ENCODE assay signal across 18 cellular contexts in the genomic region with DNA sequence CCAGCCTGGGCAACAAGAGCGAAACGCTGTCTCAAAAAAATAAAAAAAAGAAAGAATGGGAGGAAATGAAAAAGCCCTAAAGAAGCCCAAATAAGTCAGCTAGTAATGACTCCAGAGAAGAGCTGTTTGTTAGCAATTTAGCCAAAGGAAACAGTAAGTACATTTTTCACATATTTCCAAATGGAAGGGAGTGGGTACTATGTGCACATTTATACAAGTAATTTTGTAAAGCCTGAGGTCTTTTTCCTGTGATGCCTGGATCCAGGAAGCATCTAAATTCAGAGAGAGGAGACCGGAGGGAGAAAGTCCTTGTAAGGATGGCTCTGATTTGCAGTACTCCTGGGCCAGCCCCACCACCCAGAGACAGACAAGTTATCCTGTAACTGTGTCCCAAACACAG. TPM values are rescaled to one million over a fixed set of nuclear protein-coding genes. Genes with fewer than 3 reads are reported as not detected.
DNase-seq lines count a peak whose midpoint lies in the region; ATAC-seq, FAIRE-seq and TF ChIP-seq lines count a peak whose summit lies in the region.
"Had no signal": no experiment of that assay in that cellular context is flagged by ENCODE, and none has a peak within 500 bp of the region (broad histone marks: within the 10 kb centered on the region; RNA-seq: fewer than 3 reads in every experiment).

No MANE protein-coding gene starts in this region.

- H3K4me2 ChIP-seq in HepG2 (ENCODE audit: low read depth, low read length), result peak overlapping the region; percentile 8; the same call in 1 of the 2 replicates

- WGBS in HepG2 (ENCODE audit: low lambda C conversion rate), result 84% methylated on average over 3 of the region's 3 CpGs

- POLR2A ChIA-PET in HepG2 (lab: Yijun Ruan, JAX), result interaction anchor here (2.8 kb wide), 1 partner anchor 71 kb away, joined by 37 read pairs; a partner anchor contains a TSS

- H3K36me3 Mint-ChIP-seq in chondrocyte (ENCODE audit: low read depth), result peaks cover 1% of the 10 kb centered on the region
- H3K36me3 Mint-ChIP-seq: CD4-positive, alpha-beta memory T cell had no signal

- no peak overlapping the region for H3K9ac ChIP-seq in HepG2 (ENCODE audit: insufficient read depth, low read depth, low read length)

- no peak overlapping the region for H3K4me3 ChIP-seq in HepG2 (replicated peaks in 1 of 3; ENCODE audit: insufficient read depth in 1 of 3, low read depth in 2 of 3, low read length in 3 of 3)
- H3K4me3 ChIP-seq: HAP-1 had no signal

- no peak for DNase-seq in chondrocyte (ENCODE audit: low spot score)
- DNase-seq in HepG2 (ENCODE audit: low spot score), result no peak
- DNase-seq in pulmonary artery endothelial cell (ENCODE audit: low read depth, low spot score), result peak; percentile 20
- no peak for DNase-seq in Ammon's horn (ENCODE audit: low spot score)
- DNase-seq in NCI-H1105 (lab: John Stamatoyannopoulos, UW), result no peak
- DNase-seq in AG08395 (ENCODE audit: low spot score), result no peak
- DNase-seq: Calu3; CD4-positive, alpha-beta memory T cell; DMS53; NCI-H187; NCI-H345; NCI-H526 treated with DMSO at 0.1 percent for 48 hours; RPMI8226; SIG-M5 had no signal

- FAIRE-seq in HepG2 (lab: Jason Lieb, UNC), result no peak

- peaks cover 18% of the 10 kb centered on the region for H3K4me1 ChIP-seq in HepG2 (ENCODE audit: insufficient read depth, low read length)
- H3K4me1 ChIP-seq: HAP-1 had no signal

- H4K20me1 ChIP-seq in HepG2 (ENCODE audit: insufficient read depth, low read length), result no peaks in the 10 kb centered on the region

- ATAC-seq in HepG2, result no peak
- no peak for ATAC-seq in GM18520 (IDR thresholded peaks at IDR 0.05; ENCODE audit: unreplicated experiment)

- TF ChIP-seq POLR2A in HepG2 (IDR thresholded peaks at IDR 0.05; ENCODE audit: insufficient read depth in 1 of 2, low read depth in 2 of 2, low read length in 2 of 2), result no peak

- in situ Hi-C loops in HepG2 (cut with HindIII; ENCODE audit: extremely low pct_ligation_motif_present, low pct_unique_long_range_greater_than_20kb), result no loop called here

- no peaks in the 10 kb centered on the region for H3K36me3 ChIP-seq in HepG2 (replicated peaks in 1 of 2; ENCODE audit: control insufficient read depth in 1 of 2, insufficient read depth in 2 of 2, low read length in 2 of 2)
- H3K36me3 ChIP-seq: HAP-1 had no signal

- H3K27me3 ChIP-seq in HepG2 (ENCODE audit: control insufficient read depth in 1 of 2, insufficient read depth in 2 of 2, low read length in 2 of 2), result peaks cover 2 to 11% of the 10 kb centered on the region in 2 experiments; a peak in 3 of 5 replicates

- H3K4me1 Mint-ChIP-seq in chondrocyte (ENCODE audit: low read depth), result peaks cover 17% of the 10 kb centered on the region

- intact Hi-C loops in HepG2 (cut with micrococcal nuclease; ENCODE audit: unreplicated experiment), result no loop called here

- no peaks in the 10 kb centered on the region for H3K9me3 Mint-ChIP-seq in chondrocyte (ENCODE audit: low read depth)

- no peaks in the 10 kb centered on the region for H3K79me2 ChIP-seq in HepG2 (ENCODE audit: insufficient read depth, low read length)

- H3K27ac ChIP-seq in HepG2 (ENCODE audit: extremely low read length, insufficient read depth, low read length), result no peak overlapping the region

- TF ChIP-seq RAD21 in HepG2 (CRISPR knock-in tag; IDR thresholded peaks at IDR 0.05), result no peak

- H2AFZ ChIP-seq in HepG2 (ENCODE audit: low read length), result no peak overlapping the region

- peak overlapping the region; percentile 28 for H3K27ac Mint-ChIP-seq in chondrocyte (ENCODE audit: unreplicated experiment)
- H3K27ac Mint-ChIP-seq: CD4-positive, alpha-beta memory T cell had no signal

- no peaks in the 10 kb centered on the region for H3K9me3 ChIP-seq in HepG2 (ENCODE audit: low read length)
- H3K9me3 ChIP-seq: HAP-1 had no signal

- no TSS peak for BruUV-seq in HepG2 (replicated peaks; lab: Mats Ljungman, UMichigan)

- H3K4me3 Mint-ChIP-seq in chondrocyte (ENCODE audit: unreplicated experiment), result no peak overlapping the region
- H3K4me3 Mint-ChIP-seq: CD4-positive, alpha-beta memory T cell had no signal

- CTCF ChIA-PET in HepG2 (lab: Yijun Ruan, JAX; ENCODE audit: low intra/inter-chr PET ratio, low total read pairs), result no interaction called here

- H3K27me3 Mint-ChIP-seq in chondrocyte (ENCODE audit: low read depth), result peaks cover 2% of the 10 kb centered on the region

- no peak for TF ChIP-seq CTCF in chondrocyte (IDR thresholded peaks at IDR 0.05)
- TF ChIP-seq CTCF in HepG2 (CRISPR knock-in tag; IDR thresholded peaks at IDR 0.05), result no peak

- TF ChIP-seq EP300 in HepG2 (IDR thresholded peaks at IDR 0.05; ENCODE audit: low read depth in 2 of 2, low read length in 2 of 2) (no peak), HepG2 (CRISPR knock-in tag; IDR thresholded peaks at IDR 0.05; ENCODE audit: borderline replicate concordance) (no peak)

TF ChIP-seq in HepG2, 621 proteins besides CTCF, POLR2A, EP300 and RAD21:
- no peak for TF ChIP-seq FOXC1 (CRISPR knock-in tag; IDR thresholded peaks at IDR 0.05; ENCODE audit: borderline replicate concordance)
- TF ChIP-seq ZNF232 (CRISPR knock-in tag; IDR thresholded peaks at IDR 0.05; ENCODE audit: borderline replicate concordance), result no peak
- TF ChIP-seq NFE2L2 (IDR thresholded peaks at IDR 0.05; ENCODE audit: low read length), result no peak
- TF ChIP-seq HOXA3 (CRISPR knock-in tag; IDR thresholded peaks at IDR 0.05), result no peak
- no peak for TF ChIP-seq DR1 (CRISPR knock-in tag; IDR thresholded peaks at IDR 0.05)
- no peak for TF ChIP-seq SMAD3 (CRISPR knock-in tag; IDR thresholded peaks at IDR 0.05)

RNA-seq across cellular contexts. Expression of a gene that starts 14.7 kb away (rescaled TPM):
- total RNA-seq in chondrocyte (not detected in 3 replicates), HepG2 (2016; rRNA removed; fragmentation: Illumina TruSeq; extraction: Trizol) (0.28 and 0.29 TPM in 2 replicates), pulmonary artery endothelial cell (0.95 and 1.5 TPM in 2 replicates)
- not detected in 2 replicates for total RNA-seq in HepG2 (2016; cell fraction: cytosol; rRNA removed; fragmentation: Illumina TruSeq; extraction: Trizol; ENCODE audit: low read depth)
- not detected in 2 replicates for total RNA-seq in HepG2 (2016; cell fraction: insoluble cytoplasmic fraction; rRNA removed; fragmentation: Illumina TruSeq; extraction: Trizol)
- 0.12 and 0.17 TPM in 2 replicates for total RNA-seq in HepG2 (2016; cell fraction: membrane; rRNA removed; fragmentation: Illumina TruSeq; extraction: Trizol)
- total RNA-seq in HepG2 (2016; cell fraction: nucleus; rRNA removed; fragmentation: Illumina TruSeq; extraction: Trizol), result not detected in 2 replicates
- 0.22 and 0.53 TPM in 2 replicates for polyA plus RNA-seq in HepG2 (2011; rRNA removed)
- 0.17 and 0.32 TPM in 2 replicates for polyA plus RNA-seq in HepG2 (2011; cell fraction: cytosol; rRNA removed)
- 0.14 TPM in 2 replicates for polyA plus RNA-seq in HepG2 (2011; cell fraction: nucleus; rRNA removed)
- 0.83 and 1.6 TPM in 2 replicates for polyA plus RNA-seq in HepG2 (2012)
- 0.16 and 0.26 TPM in 2 replicates for polyA plus RNA-seq in HepG2 (2016; cell fraction: cytosol; fragmentation: Illumina TruSeq; extraction: Trizol; ENCODE audit: low read depth)
- 0.24 TPM in 1 of 2 replicates, not detected in the other for polyA plus RNA-seq in HepG2 (2016; cell fraction: insoluble cytoplasmic fraction; fragmentation: Illumina TruSeq; extraction: Trizol; ENCODE audit: low read depth)
- polyA plus RNA-seq in HepG2 (2016; cell fraction: membrane; fragmentation: Illumina TruSeq; extraction: Trizol; ENCODE audit: low read depth), result 0.18 and 0.47 TPM in 2 replicates
- polyA plus RNA-seq in HepG2 (2016; cell fraction: nucleus; fragmentation: Illumina TruSeq; extraction: Trizol; ENCODE audit: insufficient read depth, low read depth), result not detected in 2 replicates
- polyA minus RNA-seq in HepG2 (2011; rRNA and poly(A)+ RNA removed; ENCODE audit: low replicate concordance), result 0.23 TPM in 1 of 2 replicates, not detected in the other
- not detected in 2 replicates for polyA minus RNA-seq in HepG2 (2011; cell fraction: cytosol; rRNA and poly(A)+ RNA removed)
- polyA minus RNA-seq in HepG2 (2011; cell fraction: nucleus; rRNA and poly(A)+ RNA removed), result not detected in 2 replicates
- total RNA-seq: HT1080 had no signal

RNA-seq across cellular contexts. Expression of a gene that starts 31.0 kb away (rescaled TPM):
- total RNA-seq in chondrocyte (not detected in 3 replicates), HepG2 (2016; rRNA removed; fragmentation: Illumina TruSeq; extraction: Trizol) (not detected in 2 replicates), pulmonary artery endothelial cell (not detected in 2 replicates)
- not detected in 2 replicates for total RNA-seq in HepG2 (2016; cell fraction: cytosol; rRNA removed; fragmentation: Illumina TruSeq; extraction: Trizol; ENCODE audit: low read depth)
- total RNA-seq in HepG2 (2016; cell fraction: insoluble cytoplasmic fraction; rRNA removed; fragmentation: Illumina TruSeq; extraction: Trizol), result not detected in 2 replicates
- total RNA-seq in HepG2 (2016; cell fraction: membrane; rRNA removed; fragmentation: Illumina TruSeq; extraction: Trizol), result not detected in 2 replicates
- not detected in 2 replicates for total RNA-seq in HepG2 (2016; cell fraction: nucleus; rRNA removed; fragmentation: Illumina TruSeq; extraction: Trizol)
- polyA plus RNA-seq in HepG2 (2011; rRNA removed), result not detected in 2 replicates
- polyA plus RNA-seq in HepG2 (2011; cell fraction: cytosol; rRNA removed), result not detected in 2 replicates
- polyA plus RNA-seq in HepG2 (2011; cell fraction: nucleus; rRNA removed), result not detected in 2 replicates
- 0.11 TPM in 1 of 2 replicates, not detected in the other for polyA plus RNA-seq in HepG2 (2012)
- polyA plus RNA-seq in HepG2 (2016; cell fraction: cytosol; fragmentation: Illumina TruSeq; extraction: Trizol; ENCODE audit: low read depth), result not detected in 2 replicates
- not detected in 2 replicates for polyA plus RNA-seq in HepG2 (2016; cell fraction: insoluble cytoplasmic fraction; fragmentation: Illumina TruSeq; extraction: Trizol; ENCODE audit: low read depth)
- polyA plus RNA-seq in HepG2 (2016; cell fraction: membrane; fragmentation: Illumina TruSeq; extraction: Trizol; ENCODE audit: low read depth), result not detected in 2 replicates
- not detected in 2 replicates for polyA plus RNA-seq in HepG2 (2016; cell fraction: nucleus; fragmentation: Illumina TruSeq; extraction: Trizol; ENCODE audit: insufficient read depth, low read depth)
- polyA minus RNA-seq in HepG2 (2011; rRNA and poly(A)+ RNA removed; ENCODE audit: low replicate concordance), result not detected in 2 replicates
- polyA minus RNA-seq in HepG2 (2011; cell fraction: cytosol; rRNA and poly(A)+ RNA removed), result not detected in 2 replicates
- not detected in 2 replicates for polyA minus RNA-seq in HepG2 (2011; cell fraction: nucleus; rRNA and poly(A)+ RNA removed)
- total RNA-seq: Calu3; CD4-positive, alpha-beta memory T cell; HT1080 had no signal
- polyA plus RNA-seq: BJ; CD4-positive, alpha-beta memory T cell had no signal
